In genomic region chr13:46382224-46382623, GRCh38 we compare ENCODE assay signal across 9 cellular contexts. TPM values are rescaled to one million over a fixed set of nuclear protein-coding genes. Genes with fewer than 3 reads are reported as not detected.
DNase-seq lines count a peak whose midpoint lies in the region; ATAC-seq and TF ChIP-seq lines count a peak whose summit lies in the region.
"Had no signal": no experiment of that assay in that cellular context is flagged by ENCODE, and none has a peak within 500 bp of the region (broad histone marks: within the 10 kb centered on the region; RNA-seq: fewer than 3 reads in every experiment).

No MANE protein-coding gene starts in this region.

- CTCF ChIA-PET in HEK293 (lab: Yijun Ruan, JAX): interaction anchor here (0.6 kb wide), 1 partner anchor 1548 kb away, joined by 3 read pairs; no protein-coding TSS in a partner anchor

- H3K4me1 Mint-ChIP-seq in mesothelial cell of epicardium: peaks cover 5% of the 10 kb centered on the region

- H3K27ac ChIP-seq in HEK293 (ENCODE audit: extremely low read depth, low read depth, low read length): no peak overlapping the region
- peak overlapping the region; percentile 30 for H3K27ac ChIP-seq in caudate nucleus (ENCODE audit: low read depth, low read length)
- H3K27ac ChIP-seq in body of pancreas: no peak overlapping the region

- peaks cover 27% of the 10 kb centered on the region for H3K27me3 Mint-ChIP-seq in mesothelial cell of epicardium (ENCODE audit: low read depth)

- H3K36me3 ChIP-seq in HEK293 (ENCODE audit: control insufficient read depth in 2 of 2, insufficient read depth in 1 of 2, low read length in 2 of 2) (no peaks in the 10 kb centered on the region), body of pancreas (replicated peaks in 1 of 2; ENCODE audit: insufficient read depth in 1 of 2, low read depth in 2 of 2) (no peaks in the 10 kb centered on the region)

- H3K9me3 ChIP-seq in HEK293 (ENCODE audit: control insufficient read depth, insufficient read depth, low read depth, low read length) (no peaks in the 10 kb centered on the region), body of pancreas (no peaks in the 10 kb centered on the region)

- intact Hi-C loops in lower leg skin (cut with DNase I; ENCODE audit: low total_unique reads) (no loop called here), body of pancreas (cut with DNase I) (no loop called here)

- no peaks in the 10 kb centered on the region for H3K9me3 Mint-ChIP-seq in mesothelial cell of epicardium

- H3K4me1 ChIP-seq in HEK293 (ENCODE audit: control insufficient read depth, insufficient read depth, low read length): no peaks in the 10 kb centered on the region
- H3K4me1 ChIP-seq in body of pancreas: peaks cover 8% of the 10 kb centered on the region

- no peak overlapping the region for H3K4me3 ChIP-seq in HEK293 (ENCODE audit: low read depth, low read length)
- no peak overlapping the region for H3K4me3 ChIP-seq in lower leg skin (ENCODE audit: low read depth, poor library complexity, severe bottlenecking)
- H3K4me3 ChIP-seq in body of pancreas: no peak overlapping the region

- WGBS in lower leg skin, 2 donors: 81 to 86% methylated on average over 3 of the region's 3 CpGs
- 83 to 87% methylated on average over 3 of the region's 3 CpGs for WGBS in body of pancreas, 2 donors

- H3K27me3 ChIP-seq in body of pancreas: no peaks in the 10 kb centered on the region

- H3K36me3 Mint-ChIP-seq in mesothelial cell of epicardium: no peaks in the 10 kb centered on the region

- no peak for TF ChIP-seq POLR2A in lower leg skin (IDR thresholded peaks at IDR 0.05)
- no peak for TF ChIP-seq POLR2A in body of pancreas (IDR thresholded peaks at IDR 0.05)

- DNase-seq in caudate nucleus (lab: John Stamatoyannopoulos, UW) (no peak), lower leg skin (ENCODE audit: low spot score in 2 of 2) (no peak), body of pancreas (no peak), mesothelial cell of epicardium (ENCODE audit: low spot score in 2 of 2, unreplicated experiment in 2 of 2) (no peak)
- DNase-seq in activated naive CD4-positive, alpha-beta T cell treated with anti-CD3 and anti-CD28 coated beads, Interleukin-2, amount 50 U/mL, for 16 hours: no peak
- DNase-seq: hippocampal formation had no signal

- TF ChIP-seq CTCF in HEK293 (tag by site-specific recombination; IDR thresholded peaks at IDR 0.05): no peak
- TF ChIP-seq CTCF in lower leg skin (IDR thresholded peaks at IDR 0.05): no peak
- no peak for TF ChIP-seq CTCF in body of pancreas (IDR thresholded peaks at IDR 0.05)
- TF ChIP-seq CTCF in mesothelial cell of epicardium (IDR thresholded peaks at IDR 0.05; ENCODE audit: unreplicated experiment): no peak

- no peak overlapping the region for H3K27ac Mint-ChIP-seq in mesothelial cell of epicardium

- no peak overlapping the region for H3K4me3 Mint-ChIP-seq in mesothelial cell of epicardium

- ATAC-seq in GM18861 (IDR thresholded peaks at IDR 0.05; ENCODE audit: unreplicated experiment) (peak; percentile 60), HG03565 (IDR thresholded peaks at IDR 0.05; ENCODE audit: unreplicated experiment) (peak; percentile 39), body of pancreas (no peak)

- POLR2A ChIA-PET in HEK293 (lab: Yijun Ruan, JAX): no interaction called here

TF ChIP-seq in HEK293, 187 proteins besides CTCF, POLR2A, EP300 and RAD21:
- TF ChIP-seq PRDM1 (tag by site-specific recombination; IDR thresholded peaks at IDR 0.05) (0 out of 2 replicates have a peak, but pooled peaks have one; percentile 62), ZNF514 (tag by site-specific recombination; IDR thresholded peaks at IDR 0.05) (no peak)

RNA-seq across cellular contexts. Expression of gene RUBCNL, which starts 4.8 kb away (rescaled TPM):
- total RNA-seq in lower leg skin (1 to 10 TPM in 3 of 4 donors, under 1 TPM in 1; 0.08 to 4.3 (median 2.9) TPM), body of pancreas (1 to 10 TPM; 2.1 to 2.3 TPM), mesothelial cell of epicardium (2.4 to 3.2 TPM (median 2.8 TPM) in 3 replicates)
